ENCODE assay signal across 12 cellular contexts in the genomic region with DNA sequence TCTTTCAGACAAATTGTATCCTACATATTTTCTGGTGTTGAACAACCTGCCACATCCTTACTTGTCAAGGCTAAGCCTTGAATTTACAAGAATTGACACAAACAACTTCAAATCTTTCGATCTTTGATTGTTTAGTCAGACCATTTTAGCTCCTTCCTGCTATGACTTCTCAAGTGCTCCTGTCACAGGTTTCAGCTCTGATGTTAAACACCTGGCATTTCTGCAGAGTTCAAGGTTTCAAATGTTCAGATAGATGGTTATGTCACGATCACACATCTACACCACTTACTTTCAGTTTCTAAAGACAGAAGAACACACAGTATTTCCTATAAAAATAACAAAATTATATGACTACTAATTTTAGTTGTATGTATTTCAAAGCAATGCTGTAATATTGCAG.
DNase-seq lines count a peak whose midpoint lies in the region; ATAC-seq, FAIRE-seq and TF ChIP-seq lines count a peak whose summit lies in the region.
"Had no signal": no experiment of that assay in that cellular context is flagged by ENCODE, and none has a peak within 500 bp of the region (broad histone marks: within the 10 kb centered on the region; RNA-seq: fewer than 3 reads in every experiment).

No MANE protein-coding gene starts in this region.

- H3K36me3 ChIP-seq in keratinocyte (ENCODE audit: control insufficient read depth in 2 of 2, extremely low read depth in 1 of 2, insufficient read depth in 2 of 2, low read length in 2 of 2), result no peaks in the 10 kb centered on the region
- H3K36me3 ChIP-seq: adrenal gland, WERI-Rb-1 had no signal

- TF ChIP-seq CTCF in keratinocyte (optimal IDR thresholded peaks at IDR 0.05 in 1 of 3, IDR thresholded peaks at IDR 0.05 in 1 of 3, conservative IDR thresholded peaks at IDR 0.05 in 1 of 3; ENCODE audit: extremely low read depth in 1 of 3, insufficient read depth in 2 of 3, low read length in 3 of 3), result no peak

- H2AFZ ChIP-seq in keratinocyte (ENCODE audit: control insufficient read depth, low read length), result peak overlapping the region; percentile 25

- H3K4me2 ChIP-seq in keratinocyte (ENCODE audit: control insufficient read depth, extremely low read depth, insufficient read depth, low read depth, low read length), result peak overlapping the region; percentile 18

- H3K27ac ChIP-seq in keratinocyte (ENCODE audit: control insufficient read depth, insufficient read depth, low read length), result no peak overlapping the region
- H3K27ac ChIP-seq: adrenal gland, WERI-Rb-1 had no signal

- dilution Hi-C loops in keratinocyte (cut with MboI; ENCODE audit: extremely low pct_ligation_motif_present, low sequenced_read_pairs), result no loop called here

- H4K20me1 ChIP-seq in keratinocyte (ENCODE audit: control insufficient read depth, extremely low read depth, insufficient read depth, low read length), result no peaks in the 10 kb centered on the region

- H3K79me2 ChIP-seq in keratinocyte (ENCODE audit: control insufficient read depth, insufficient read depth, low read length), result no peaks in the 10 kb centered on the region

- H3K9me1 ChIP-seq in keratinocyte (ENCODE audit: control insufficient read depth, extremely low read depth, insufficient read depth, low read length), result no peaks in the 10 kb centered on the region

- TF ChIP-seq POLR2A in GM18505 (IDR thresholded peaks at IDR 0.05; ENCODE audit: borderline replicate concordance, extremely low read depth, insufficient read depth, insufficient read length) (no peak), GM12891 (IDR thresholded peaks at IDR 0.05; ENCODE audit: low read depth, low read length) (no peak)

- FAIRE-seq in keratinocyte (lab: Jason Lieb, UNC) (no peak), GM12891 (lab: Jason Lieb, UNC) (no peak), urothelium cell line (lab: Jason Lieb, UNC) (no peak)

- no peaks in the 10 kb centered on the region for H3K9me3 ChIP-seq in keratinocyte (ENCODE audit: control insufficient read depth, low read depth, low read length)
- H3K9me3 ChIP-seq: adrenal gland had no signal

- DNase-seq in keratinocyte (ENCODE audit: low read depth, low spot score) (no peak), GM12891 (ENCODE audit: insufficient read length, low spot score) (no peak), urothelium cell line (ENCODE audit: low spot score) (no peak)
- DNase-seq in stimulated activated CD4-positive, alpha-beta T cell treated with anti-CD3 and anti-CD28 coated beads, Interleukin-12 subunit alpha, Interleukin-12 subunit beta, amount 100 ng/mL, for 4 hours, result no peak
- no peak for DNase-seq in stimulated activated CD4-positive, alpha-beta T cell treated with anti-CD3 and anti-CD28 coated beads, Interleukin-15, amount 100 ng/mL, for 24 hours
- DNase-seq: naive thymus-derived CD4-positive, alpha-beta T cell; NCI-H774; WERI-Rb-1 had no signal

- no peaks in the 10 kb centered on the region for H3K27me3 ChIP-seq in keratinocyte (ENCODE audit: control insufficient read depth, extremely low read depth, insufficient read depth, low read length)
- H3K27me3 ChIP-seq: adrenal gland had no signal

- H3K4me3 ChIP-seq in keratinocyte (ENCODE audit: control insufficient read depth in 2 of 3, extremely low read depth in 1 of 3, insufficient read depth in 2 of 3, low read depth in 1 of 3, low read length in 3 of 3), result no peak overlapping the region

- no peaks in the 10 kb centered on the region for H3K4me1 ChIP-seq in keratinocyte (ENCODE audit: control insufficient read depth, extremely low read depth, insufficient read depth, low read length)
- H3K4me1 ChIP-seq: adrenal gland had no signal

- no peak overlapping the region for H3K9ac ChIP-seq in keratinocyte (ENCODE audit: control insufficient read depth, extremely low read depth, insufficient read depth, low read length)

- ATAC-seq in GM18505 (IDR thresholded peaks at IDR 0.05; ENCODE audit: unreplicated experiment) (peak; percentile 84), GM21360 (IDR thresholded peaks at IDR 0.05; ENCODE audit: unreplicated experiment) (peak; percentile 86), HG03354 (IDR thresholded peaks at IDR 0.05; ENCODE audit: poor library complexity, severe bottlenecking, unreplicated experiment) (peak; percentile 94)
- ATAC-seq: naive thymus-derived CD4-positive, alpha-beta T cell had no signal

TF ChIP-seq in GM12891, 5 proteins besides CTCF, POLR2A, EP300 and RAD21:
- TF ChIP-seq POLR2AphosphoS5 (IDR thresholded peaks at IDR 0.05; ENCODE audit: low read depth, low read length) (no peak), POU2F2 (IDR thresholded peaks at IDR 0.05; ENCODE audit: low read depth, low read length) (no peak), PAX5 (IDR thresholded peaks at IDR 0.05; ENCODE audit: insufficient read depth, low read length, severe bottlenecking) (no peak), TAF1 (IDR thresholded peaks at IDR 0.05; ENCODE audit: low read depth, low read length) (no peak), SPI1 (IDR thresholded peaks at IDR 0.05; ENCODE audit: low read depth, low read length) (no peak)
